ENCODE assay signal across 13 cellular contexts in the genomic region with DNA sequence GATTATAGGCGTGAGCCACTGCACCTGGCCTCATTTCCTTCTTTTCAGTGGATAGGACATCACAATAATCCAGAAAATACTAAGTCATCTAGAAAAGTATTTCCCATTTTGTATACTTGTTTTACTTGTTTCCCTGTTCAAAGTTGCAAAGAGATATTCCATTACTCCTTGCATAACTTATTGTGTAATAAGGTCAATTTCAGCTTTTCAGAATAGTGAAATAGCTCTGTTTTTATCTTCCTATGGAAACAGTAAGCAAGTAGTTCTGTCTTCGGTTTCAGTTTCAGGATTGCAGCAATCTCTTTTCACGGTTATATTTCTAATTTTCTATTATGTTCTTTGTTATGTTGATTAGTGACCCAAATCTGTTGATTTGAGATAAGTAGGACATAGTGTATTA. TPM values are rescaled to one million over a fixed set of nuclear protein-coding genes. Genes with fewer than 3 reads are reported as not detected.
A peak's percentile ranks its signal among the peaks of the same experiment; 100 is the strongest.
DNase-seq lines count a peak whose midpoint lies in the region; ATAC-seq and TF ChIP-seq lines count a peak whose summit lies in the region.
"Had no signal": no experiment of that assay in that cellular context is flagged by ENCODE, and none has a peak within 500 bp of the region (broad histone marks: within the 10 kb centered on the region; RNA-seq: fewer than 3 reads in every experiment).

No MANE protein-coding gene starts in this region.

- H3K36me3 Mint-ChIP-seq in CD14-positive monocyte, result peaks cover 76 to 81% of the 10 kb centered on the region in 2 donors
- no peaks in the 10 kb centered on the region for H3K36me3 Mint-ChIP-seq in endothelial cell (ENCODE audit: low read depth, unreplicated experiment)

- intact Hi-C loops in CD14-positive monocyte (cut with micrococcal nuclease), result loop anchor here (5.0 to 10.0 kb wide), 3 partner anchors 61 to 198 kb away; partner anchors contain the start of gene SF3B5 (in 1 of the 2)

- DNase-seq in CD14-positive monocyte (ENCODE audit: low spot score) (no peak), NOMO-1 treated with DMSO at 0.1 percent for 48 hours (lab: John Stamatoyannopoulos, UW; ENCODE audit: unreplicated experiment) (peak; percentile 93), left lobe of liver (ENCODE audit: low spot score) (no peak), activated gamma-delta T cell (lab: John Stamatoyannopoulos, UW) (no peak), NCI-H524 (lab: John Stamatoyannopoulos, UW) (no peak), endothelial cell (ENCODE audit: low spot score) (no peak), NK-92 (lab: John Stamatoyannopoulos, UW; ENCODE audit: unreplicated experiment) (no peak)
- DNase-seq: COR-L47; NCI-H446 treated with DMSO at 0.1 percent for 48 hours; stimulated activated CD4-positive, alpha-beta T cell treated with anti-CD3 and anti-CD28 coated beads, Interleukin-2, amount 100 ng/mL, for 48 hours; SW 1271 had no signal

- H3K9me3 Mint-ChIP-seq in CD14-positive monocyte (peaks cover 0 to 3% (median 0%) of the 10 kb centered on the region in 7 donors), endothelial cell (ENCODE audit: unreplicated experiment) (no peaks in the 10 kb centered on the region)
- H3K9me3 Mint-ChIP-seq: nephron had no signal

- peak overlapping the region; percentile 93 to 100 (median 99) for H3K27ac Mint-ChIP-seq in CD14-positive monocyte
- H3K27ac Mint-ChIP-seq in endothelial cell (ENCODE audit: unreplicated experiment), result no peak overlapping the region

- H3K27me3 Mint-ChIP-seq in CD14-positive monocyte (ENCODE audit: low read depth in 3 of 3) (no peaks in the 10 kb centered on the region), endothelial cell (ENCODE audit: unreplicated experiment) (peaks cover 3% of the 10 kb centered on the region)

- peaks cover 90% of the 10 kb centered on the region for H3K4me1 Mint-ChIP-seq in CD14-positive monocyte
- peaks cover 2% of the 10 kb centered on the region for H3K4me1 Mint-ChIP-seq in endothelial cell (ENCODE audit: unreplicated experiment)

- ATAC-seq in GM21367 (IDR thresholded peaks at IDR 0.05; ENCODE audit: unreplicated experiment) (peak; percentile 28), left lobe of liver (peak; percentile 40)

- TF ChIP-seq CTCF in CD14-positive monocyte (IDR thresholded peaks at IDR 0.05) (no peak), endothelial cell (IDR thresholded peaks at IDR 0.05; ENCODE audit: unreplicated experiment) (no peak)

- H3K4me3 Mint-ChIP-seq in CD14-positive monocyte (peak overlapping the region; percentile 67 to 72), endothelial cell (ENCODE audit: unreplicated experiment) (no peak overlapping the region)
- H3K4me3 Mint-ChIP-seq: nephron had no signal

RNA-seq across cellular contexts. Expression of gene STX11, which starts 6.0 kb away (rescaled TPM):
- 100 to 1,000 TPM; 276 to 372 TPM for polyA plus RNA-seq in CD14-positive monocyte
- total RNA-seq in left lobe of liver, result 0.75 TPM
- total RNA-seq in endothelial cell (ENCODE audit: unreplicated experiment), result not detected
